7 cellular contexts compared by ENCODE assay signal in the genomic region with DNA sequence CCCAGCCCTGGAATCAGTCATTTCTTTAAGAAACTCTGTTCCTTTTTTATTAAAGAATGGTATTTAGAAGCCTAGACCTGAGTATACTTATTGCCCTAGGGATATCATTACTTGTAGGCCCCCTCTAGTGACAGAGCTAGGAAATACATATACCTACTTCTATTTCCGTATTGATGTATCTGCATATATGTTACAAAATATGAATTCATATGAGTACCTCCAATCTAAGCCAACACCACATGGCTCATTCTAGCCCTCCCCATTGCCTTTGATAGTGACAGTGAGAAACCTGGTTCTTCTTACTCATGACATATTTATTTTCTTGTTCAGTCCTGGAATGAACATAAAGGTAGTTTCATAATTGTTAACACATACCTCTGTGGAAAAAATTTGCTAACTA.
DNase-seq lines count a peak whose midpoint lies in the region; ATAC-seq, FAIRE-seq and TF ChIP-seq lines count a peak whose summit lies in the region.

No MANE protein-coding gene starts in this region.

- no peak for TF ChIP-seq POLR2A in H54 (IDR thresholded peaks at IDR 0.05; ENCODE audit: low read depth, low read length)
- no peak for TF ChIP-seq POLR2A in lower leg skin (IDR thresholded peaks at IDR 0.05)

- no peak overlapping the region for H2AFZ ChIP-seq in astrocyte (ENCODE audit: low read depth, low read length)

- H3K36me3 ChIP-seq in DOHH2 (ENCODE audit: control insufficient read depth, low read length): no peaks in the 10 kb centered on the region
- no peaks in the 10 kb centered on the region for H3K36me3 ChIP-seq in astrocyte (ENCODE audit: insufficient read depth, low read length)
- no peaks in the 10 kb centered on the region for H3K36me3 ChIP-seq in lower lobe of right lung

- no peak for DNase-seq in H54 (ENCODE audit: insufficient read length, low spot score)
- DNase-seq in NCI-H69 (lab: John Stamatoyannopoulos, UW): peak; percentile 72
- DNase-seq in astrocyte (ENCODE audit: low read depth): peak; percentile 39
- DNase-seq in lower lobe of right lung: no peak
- DNase-seq in epidermal melanocyte (ENCODE audit: insufficient read length, low spot score): no peak
- DNase-seq in lower leg skin (ENCODE audit: low spot score in 2 of 2): no peak

- FAIRE-seq in H54 (lab: Jason Lieb, UNC) (peak; percentile 38), astrocyte (lab: Jason Lieb, UNC) (no peak)

- peak in 1 of 2 donors; percentile 53 for ATAC-seq in lower lobe of right lung

- H3K9me3 Mint-ChIP-seq in astrocyte (ENCODE audit: unreplicated experiment): peaks cover 2% of the 10 kb centered on the region

- H3K4me3 ChIP-seq in DOHH2 (ENCODE audit: low read length) (no peak overlapping the region), astrocyte (ENCODE audit: insufficient read depth, low read depth, low read length) (no peak overlapping the region), lower lobe of right lung (no peak overlapping the region), lower leg skin (ENCODE audit: low read depth, poor library complexity, severe bottlenecking) (no peak overlapping the region)

- intact Hi-C loops in lower lobe of right lung (cut with DNase I) (no loop called here), lower leg skin (cut with DNase I; ENCODE audit: low total_unique reads) (no loop called here)

- peaks cover 2% of the 10 kb centered on the region for H3K4me1 Mint-ChIP-seq in astrocyte (ENCODE audit: low read depth, unreplicated experiment)

- H3K9me3 ChIP-seq in DOHH2 (ENCODE audit: control insufficient read depth, insufficient read depth, low read length) (no peaks in the 10 kb centered on the region), astrocyte (ENCODE audit: insufficient read depth, low read depth, low read length) (no peaks in the 10 kb centered on the region), lower lobe of right lung (no peaks in the 10 kb centered on the region)

- H3K27ac ChIP-seq in DOHH2 (ENCODE audit: low read depth, low read length) (no peak overlapping the region), astrocyte (ENCODE audit: low read depth, low read length) (no peak overlapping the region), lower lobe of right lung (no peak overlapping the region)

- no peaks in the 10 kb centered on the region for H3K36me3 Mint-ChIP-seq in astrocyte (ENCODE audit: low read depth, unreplicated experiment)

- H3K79me2 ChIP-seq in DOHH2 (ENCODE audit: control insufficient read depth, low read length): no peaks in the 10 kb centered on the region
- H3K79me2 ChIP-seq in astrocyte (ENCODE audit: insufficient read depth, low read length): no peaks in the 10 kb centered on the region

- H3K4me3 Mint-ChIP-seq in astrocyte (ENCODE audit: unreplicated experiment): no peak overlapping the region

- H3K27me3 ChIP-seq in DOHH2 (ENCODE audit: control insufficient read depth, low read length) (no peaks in the 10 kb centered on the region), astrocyte (ENCODE audit: insufficient read depth, low read length) (no peaks in the 10 kb centered on the region), lower lobe of right lung (ENCODE audit: low read depth) (no peaks in the 10 kb centered on the region)

- H3K9ac ChIP-seq in astrocyte (ENCODE audit: low read length): no peak overlapping the region

- peaks cover 5% of the 10 kb centered on the region; the same call in 1 of the 2 replicates for H3F3A ChIP-seq in DOHH2 (ENCODE audit: control insufficient read depth, insufficient read depth)

- H3K27me3 Mint-ChIP-seq in astrocyte (ENCODE audit: low read depth, unreplicated experiment): no peaks in the 10 kb centered on the region

- TF ChIP-seq CTCF in DOHH2 (IDR thresholded peaks at IDR 0.05; ENCODE audit: low read depth, low read length, poor library complexity, severe bottlenecking) (peak; percentile 70), astrocyte (IDR thresholded peaks at IDR 0.05; ENCODE audit: insufficient read depth, low read depth, low read length) (peak; percentile 34), lower lobe of right lung (IDR thresholded peaks at IDR 0.05) (peak; percentile 48), lower leg skin (IDR thresholded peaks at IDR 0.05) (no peak)

- H3K27ac Mint-ChIP-seq in astrocyte (ENCODE audit: unreplicated experiment): no peak overlapping the region

- WGBS in lower leg skin, 2 donors: 33 to 53% methylated on average over 1 of the region's 1 CpG

- no peaks in the 10 kb centered on the region for H3K9me2 ChIP-seq in DOHH2 (replicated peaks; ENCODE audit: control insufficient read depth, low read length)

- H3K4me1 ChIP-seq in DOHH2 (ENCODE audit: control insufficient read depth, low read length) (no peaks in the 10 kb centered on the region; the same call in 1 of the 2 replicates), astrocyte (ENCODE audit: insufficient read depth, low read length) (no peaks in the 10 kb centered on the region), lower lobe of right lung (no peaks in the 10 kb centered on the region)

- H3K4me2 ChIP-seq in DOHH2 (ENCODE audit: low read length) (no peak overlapping the region), astrocyte (ENCODE audit: low read length) (no peak overlapping the region)

- 0 out of 2 replicates have a peak, but pooled peaks cover 4% of the 10 kb centered on the region for H4K20me1 ChIP-seq in DOHH2 (ENCODE audit: control insufficient read depth, insufficient read depth, low read depth, low read length)
- peaks cover 19% of the 10 kb centered on the region for H4K20me1 ChIP-seq in astrocyte (ENCODE audit: insufficient read depth, low read length)

Comparison
In these comparisons a context has a peak if more than half of its experiments do, and no peak if none do; other contexts are left out.
1. CTCF ChIP-seq: peak in DOHH2 (single experiment), astrocyte (single experiment) and lower lobe of right lung (single experiment); none in lower leg skin (0 of 3).
2. DNase-seq: peak in NCI-H69 (single experiment) and astrocyte (single experiment); none in H54 (single experiment), lower lobe of right lung (single experiment), epidermal melanocyte (single experiment) and lower leg skin (0 of 2).